In the genomic region with DNA sequence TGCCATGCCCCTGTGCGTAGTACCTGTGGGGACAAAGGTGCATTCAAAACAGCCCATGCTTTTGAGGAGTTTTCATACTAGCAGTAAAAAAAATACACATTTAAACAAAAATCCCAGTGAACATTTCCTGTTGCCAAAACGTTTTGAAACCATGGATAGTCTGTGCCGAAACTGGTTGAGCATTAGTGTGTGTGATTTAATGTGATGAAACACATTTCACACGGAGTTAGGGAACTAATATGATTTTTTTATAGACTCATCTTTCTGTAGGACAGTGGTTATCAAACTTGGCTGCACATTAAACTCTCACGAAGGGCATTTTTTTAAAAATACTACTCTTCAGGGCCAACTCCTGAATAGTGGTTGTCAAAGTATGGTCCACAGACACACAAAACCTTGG, we compare ENCODE assay signal across 24 cellular contexts.
"Had no signal": no experiment of that assay in that cellular context is flagged by ENCODE, and none has a peak within 500 bp of the region (broad histone marks: within the 10 kb centered on the region; RNA-seq: fewer than 3 reads in every experiment).

No MANE protein-coding gene starts in this region.

- DNase-seq: activated CD4-positive, alpha-beta memory T cell treated with anti-CD3 and anti-CD28 coated beads, Interleukin-2, amount 10 ng/mL, durations not matched to agents 7 days and 5 days; activated CD4-positive, alpha-beta T cell treated with anti-CD3 and anti-CD28 coated beads, Interleukin-2, amount 50 U/mL, for 1 hour; activated CD4-positive, CD25-positive, alpha-beta regulatory T cell; activated gamma-delta T cell treated with Interleukin-2 at 50 U/mL for 16 hours; activated naive CD4-positive, alpha-beta T cell treated with anti-CD3 and anti-CD28 coated beads, Interleukin-2, amount 10 ng/mL, durations not matched to agents 7 days and 5 days; activated naive CD8-positive, alpha-beta T cell treated with anti-CD3 and anti-CD28 coated beads for 36 hours; activated T-cell treated with anti-CD3 and anti-CD28 coated beads, Interleukin-2, amount 50 U/mL, for 72 hours; brain microvascular endothelial cell; Karpas-422; NCI-H1048; NCI-H146; NCI-H187 treated with DMSO at 0.1 percent for 48 hours; NCI-H2171; NCI-H2227 treated with DMSO at 0.1 percent for 48 hours; NCI-H510A; NCI-H526 treated with DMSO at 0.1 percent for 48 hours; NCI-H82; RPMI8226; SK-N-SH; T-helper 1 cell had no signal

- ATAC-seq: activated T-cell treated with anti-CD3 and anti-CD28 coated beads, Interleukin-2, amount 50 U/mL, for 72 hours; K562; Panc1 had no signal

- H3K36me3 Mint-ChIP-seq: activated naive CD4-positive, alpha-beta T cell treated with anti-CD3 and anti-CD28 coated beads, Interleukin-2, amount 10 ng/mL, durations not matched to agents 7 days and 5 days; activated naive CD8-positive, alpha-beta T cell treated with anti-CD3 and anti-CD28 coated beads for 36 hours had no signal

- H3K4me2 ChIP-seq: SK-N-SH had no signal

- H3K9me3 Mint-ChIP-seq: activated CD4-positive, alpha-beta memory T cell treated with anti-CD3 and anti-CD28 coated beads, Interleukin-2, amount 10 ng/mL, durations not matched to agents 7 days and 5 days; activated naive CD4-positive, alpha-beta T cell treated with anti-CD3 and anti-CD28 coated beads, Interleukin-2, amount 10 ng/mL, durations not matched to agents 7 days and 5 days; activated naive CD8-positive, alpha-beta T cell treated with anti-CD3 and anti-CD28 coated beads for 36 hours; activated T-cell treated with anti-CD3 and anti-CD28 coated beads, Interleukin-2, amount 50 U/mL, for 72 hours; activated T-helper 2 cell treated with anti-CD3 and anti-CD28 coated beads, Interferon-gamma antibody, Interleukin-2, Interleukin-4, amounts not matched to agents 10 μg/mL and 5 μg/mL and 100 μg/mL, durations not matched to agents 14 hours and 24 hours and 36 hours had no signal

- H3K4me3 ChIP-seq: K562 had no signal

- H3K27ac ChIP-seq: brain microvascular endothelial cell, VCaP had no signal

- H3K9me3 ChIP-seq: SK-N-SH had no signal

- H3K4me1 Mint-ChIP-seq: activated CD4-positive, alpha-beta memory T cell treated with anti-CD3 and anti-CD28 coated beads, Interleukin-2, amount 10 ng/mL, durations not matched to agents 7 days and 5 days; activated naive CD4-positive, alpha-beta T cell treated with anti-CD3 and anti-CD28 coated beads, Interleukin-2, amount 10 ng/mL, durations not matched to agents 7 days and 5 days had no signal

- H3K27me3 ChIP-seq: brain microvascular endothelial cell had no signal

- H3K27ac Mint-ChIP-seq: activated CD4-positive, alpha-beta memory T cell treated with anti-CD3 and anti-CD28 coated beads, Interleukin-2, amount 10 ng/mL, durations not matched to agents 7 days and 5 days; activated naive CD4-positive, alpha-beta T cell treated with anti-CD3 and anti-CD28 coated beads, Interleukin-2, amount 10 ng/mL, durations not matched to agents 7 days and 5 days; activated naive CD8-positive, alpha-beta T cell treated with anti-CD3 and anti-CD28 coated beads for 36 hours; activated T-cell treated with anti-CD3 and anti-CD28 coated beads, Interleukin-2, amount 50 U/mL, for 72 hours; activated T-helper 2 cell treated with anti-CD3 and anti-CD28 coated beads, Interferon-gamma antibody, Interleukin-2, Interleukin-4, amounts not matched to agents 10 μg/mL and 5 μg/mL and 100 μg/mL, durations not matched to agents 14 hours and 24 hours and 36 hours had no signal

- H3K36me3 ChIP-seq: brain microvascular endothelial cell had no signal

- H3K9ac ChIP-seq: SK-N-SH had no signal

- H3K4me3 Mint-ChIP-seq: activated CD4-positive, alpha-beta memory T cell treated with anti-CD3 and anti-CD28 coated beads, Interleukin-2, amount 10 ng/mL, durations not matched to agents 7 days and 5 days; activated naive CD4-positive, alpha-beta T cell treated with anti-CD3 and anti-CD28 coated beads, Interleukin-2, amount 10 ng/mL, durations not matched to agents 7 days and 5 days; activated naive CD8-positive, alpha-beta T cell treated with anti-CD3 and anti-CD28 coated beads for 36 hours; activated T-cell treated with anti-CD3 and anti-CD28 coated beads, Interleukin-2, amount 50 U/mL, for 72 hours had no signal
